In genomic region chr9:124662561-124662960, GRCh38 we compare ENCODE assay signal across 1 cellular context.
TF ChIP-seq lines count a peak whose summit lies in the region.

No MANE protein-coding gene starts in this region.

TF ChIP-seq in GM12878, 131 proteins besides CTCF, POLR2A, EP300 and RAD21:
- TF ChIP-seq MTA2 (IDR thresholded peaks at IDR 0.05; ENCODE audit: low read depth) (no peak), TBL1XR1 (IDR thresholded peaks at IDR 0.05; ENCODE audit: low read depth, low read length) (no peak), SKIL (IDR thresholded peaks at IDR 0.05; ENCODE audit: low read depth, poor library complexity, severe bottlenecking) (no peak), JUNB (IDR thresholded peaks at IDR 0.05) (no peak), ATF3 (IDR thresholded peaks at IDR 0.05; ENCODE audit: borderline replicate concordance, extremely low read depth, low read depth, low read length) (no peak), NBN (IDR thresholded peaks at IDR 0.05) (no peak), CHD1 (IDR thresholded peaks at IDR 0.05; ENCODE audit: low read depth, low read length) (no peak), BCL3 (IDR thresholded peaks at IDR 0.05; ENCODE audit: borderline replicate concordance, insufficient read depth, low read depth, low read length, poor library complexity, severe bottlenecking) (no peak), POLR2AphosphoS2 (IDR thresholded peaks at IDR 0.05; ENCODE audit: low read depth, low read length) (no peak), CEBPZ (IDR thresholded peaks at IDR 0.05; ENCODE audit: low read depth, low read length) (no peak), LARP7 (IDR thresholded peaks at IDR 0.05) (no peak), IKZF1 (conservative IDR thresholded peaks at IDR 0.05) (no peak), MEF2A (IDR thresholded peaks at IDR 0.05; ENCODE audit: insufficient read depth, low read depth, low read length) (no peak), FOXM1 (IDR thresholded peaks at IDR 0.05; ENCODE audit: low read depth, low read length) (no peak), FOS (IDR thresholded peaks at IDR 0.05; ENCODE audit: borderline replicate concordance, extremely low read depth, insufficient read length) (no peak), SRF (IDR thresholded peaks at IDR 0.05; ENCODE audit: low read depth in 2 of 2, low read length in 2 of 2) (no peak), BCLAF1 (IDR thresholded peaks at IDR 0.05) (no peak)
